In genomic region chr11:118615282-118615979, GRCh38 we compare ENCODE assay signal across 1 cellular context.
TF ChIP-seq lines count a peak whose summit lies in the region.

No MANE protein-coding gene starts in this region.

TF ChIP-seq in HepG2, 621 proteins besides CTCF, POLR2A, EP300 and RAD21:
- TF ChIP-seq ZNF546 (CRISPR knock-in tag; conservative IDR thresholded peaks at IDR 0.05) (no peak), PATZ1 (CRISPR knock-in tag; IDR thresholded peaks at IDR 0.05) (peak; percentile 56; the same call in 1 of the 2 replicates), RFX3 (CRISPR knock-in tag; IDR thresholded peaks at IDR 0.05) (0 out of 2 replicates have a peak, but pooled peaks have one; percentile 28), ZKSCAN1 (IDR thresholded peaks at IDR 0.05; ENCODE audit: low read length) (no peak), TEAD3 (CRISPR knock-in tag; optimal IDR thresholded peaks at IDR 0.05; ENCODE audit: borderline replicate concordance) (peak; percentile 98), ARID4A (CRISPR knock-in tag; IDR thresholded peaks at IDR 0.05; ENCODE audit: borderline replicate concordance) (0 out of 2 replicates have a peak, but pooled peaks have one; percentile 21), TARDBP (CRISPR knock-in tag; IDR thresholded peaks at IDR 0.05) (no peak), TBX3 (IDR thresholded peaks at IDR 0.05; ENCODE audit: borderline replicate concordance) (no peak), SAP130 (CRISPR knock-in tag; IDR thresholded peaks at IDR 0.05; ENCODE audit: low read depth) (0 out of 2 replicates have a peak, but pooled peaks have one; percentile 15)
